ENCODE assay signal across 8 cellular contexts in the genomic region with DNA sequence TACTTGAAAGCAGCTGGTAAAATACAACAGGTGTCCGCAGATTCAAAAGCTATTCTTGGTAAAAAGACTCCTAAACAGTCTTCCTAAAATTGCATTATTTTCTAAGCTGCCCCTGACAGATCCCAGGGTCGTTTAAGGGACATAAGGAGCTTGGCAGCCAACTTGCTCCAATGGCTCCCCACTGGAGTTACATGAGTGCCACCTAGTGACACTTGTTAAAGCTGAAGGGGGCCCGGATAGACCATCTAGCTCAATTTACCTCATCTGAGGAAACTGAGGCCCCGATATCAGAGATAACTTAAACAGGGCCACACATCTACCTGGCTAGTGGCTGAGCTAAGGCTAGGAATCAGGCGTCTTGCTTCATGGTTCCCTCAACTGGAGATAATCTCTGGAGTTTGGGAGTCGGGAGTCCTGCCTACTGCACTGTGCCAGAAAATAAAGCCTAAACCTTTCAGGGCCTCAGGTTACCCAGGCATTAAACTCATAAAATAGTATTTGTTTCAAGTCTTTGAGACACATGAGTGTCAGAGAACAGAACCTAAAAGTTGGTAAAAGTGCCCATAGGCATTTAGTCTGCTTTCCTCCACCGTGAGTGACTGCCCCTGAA. TPM values are rescaled to one million over a fixed set of nuclear protein-coding genes. Genes with fewer than 3 reads are reported as not detected.
A peak's percentile ranks its signal among the peaks of the same experiment; 100 is the strongest.
DNase-seq lines count a peak whose midpoint lies in the region; ATAC-seq and TF ChIP-seq lines count a peak whose summit lies in the region.

No MANE protein-coding gene starts in this region.

- H3K4me3 ChIP-seq in fibroblast of the aortic adventitia (ENCODE audit: low read depth, low read length) = no peak overlapping the region

- no peak overlapping the region for H3K4me3 Mint-ChIP-seq in activated CD4-positive, alpha-beta T cell treated with anti-CD3 and anti-CD28 coated beads, Interleukin-2, amount 10 ng/mL, durations not matched to agents 7 days and 5 days
- no peak overlapping the region for H3K4me3 Mint-ChIP-seq in nephron

- ATAC-seq in HG02642 (IDR thresholded peaks at IDR 0.05; ENCODE audit: poor library complexity, unreplicated experiment) = peak; percentile 73
- ATAC-seq in GM21390 (IDR thresholded peaks at IDR 0.05; ENCODE audit: unreplicated experiment) = no peak

- no peaks in the 10 kb centered on the region for H3K36me3 Mint-ChIP-seq in activated CD4-positive, alpha-beta T cell treated with anti-CD3 and anti-CD28 coated beads, Interleukin-2, amount 10 ng/mL, durations not matched to agents 7 days and 5 days (ENCODE audit: low read depth)
- no peaks in the 10 kb centered on the region for H3K36me3 Mint-ChIP-seq in nephron (ENCODE audit: low read depth)

- POLR2A ChIA-PET in activated CD4-positive, alpha-beta T cell treated with anti-CD3 and anti-CD28 coated beads, Interleukin-2, amount 10 ng/mL, durations not matched to agents 7 days and 5 days (lab: Charles Lee) = interaction anchor here (0.6 kb wide), 1 partner anchor 185 kb away, joined by 3 read pairs; no protein-coding TSS in a partner anchor

- CTCF ChIA-PET in activated CD4-positive, alpha-beta T cell treated with anti-CD3 and anti-CD28 coated beads, Interleukin-2, amount 10 ng/mL, durations not matched to agents 7 days and 5 days (lab: Charles Lee) = interaction anchor here (0.7 to 1.5 kb wide), 19 partner anchors 9 to 425 kb away, joined by 3 to 13 read pairs (median 4); no protein-coding TSS in a partner anchor

- no peaks in the 10 kb centered on the region for H3K27me3 Mint-ChIP-seq in activated CD4-positive, alpha-beta T cell treated with anti-CD3 and anti-CD28 coated beads, Interleukin-2, amount 10 ng/mL, durations not matched to agents 7 days and 5 days
- H3K27me3 Mint-ChIP-seq in nephron (ENCODE audit: low read depth) = no peaks in the 10 kb centered on the region

- peaks cover 6% of the 10 kb centered on the region for H3K4me1 Mint-ChIP-seq in activated CD4-positive, alpha-beta T cell treated with anti-CD3 and anti-CD28 coated beads, Interleukin-2, amount 10 ng/mL, durations not matched to agents 7 days and 5 days
- peaks cover 35% of the 10 kb centered on the region for H3K4me1 Mint-ChIP-seq in nephron

- H3K27ac Mint-ChIP-seq in activated CD4-positive, alpha-beta T cell treated with anti-CD3 and anti-CD28 coated beads, Interleukin-2, amount 10 ng/mL, durations not matched to agents 7 days and 5 days = no peak overlapping the region
- H3K27ac Mint-ChIP-seq in nephron = peak overlapping the region in 2 of 3 experiments; percentile 73 to 84

- H3K9me3 Mint-ChIP-seq in activated CD4-positive, alpha-beta T cell treated with anti-CD3 and anti-CD28 coated beads, Interleukin-2, amount 10 ng/mL, durations not matched to agents 7 days and 5 days = peaks cover 1% of the 10 kb centered on the region
- no peaks in the 10 kb centered on the region for H3K9me3 Mint-ChIP-seq in nephron

- peak; percentile 30 for DNase-seq in activated naive CD4-positive, alpha-beta T cell treated with Interleukin-2 at 50 U/mL for 16 hours
- DNase-seq in activated naive CD4-positive, alpha-beta T cell (lab: John Stamatoyannopoulos, UW) = no peak
- peak; percentile 56 for DNase-seq in NCI-H2171 (lab: John Stamatoyannopoulos, UW)
- peak; percentile 64 for DNase-seq in activated CD4-positive, alpha-beta T cell treated with anti-CD3 and anti-CD28 coated beads, Interleukin-2, amount 10 ng/mL, durations not matched to agents 7 days and 5 days
- peak; percentile 83 for DNase-seq in fibroblast of the aortic adventitia (ENCODE audit: low read depth)

- TF ChIP-seq CTCF in fibroblast of the aortic adventitia (IDR thresholded peaks at IDR 0.05; ENCODE audit: insufficient read depth, low read length) (peak; percentile 78), nephron (IDR thresholded peaks at IDR 0.05; ENCODE audit: unreplicated experiment in 3 of 3) (peak; percentile 73 to 88 (median 81))

RNA-seq across cellular contexts. Expression of a gene that starts 6.5 kb away (rescaled TPM):
- 10 to 100 TPM; 28.2 to 28.6 TPM for total RNA-seq in activated CD4-positive, alpha-beta T cell treated with anti-CD3 and anti-CD28 coated beads, Interleukin-2, amount 10 ng/mL, durations not matched to agents 7 days and 5 days
- 76.4 and 157 TPM in 2 replicates for total RNA-seq in fibroblast of the aortic adventitia (ENCODE audit: low replicate concordance)

Comparison
In these comparisons a context has a peak if more than half of its experiments do, and no peak if none do; other contexts are left out.
1. DNase-seq: peak in activated naive CD4-positive, alpha-beta T cell treated with Interleukin-2 at 50 U/mL for 16 hours (single experiment), NCI-H2171 (single experiment), activated CD4-positive, alpha-beta T cell treated with anti-CD3 and anti-CD28 coated beads, Interleukin-2, amount 10 ng/mL, durations not matched to agents 7 days and 5 days (single experiment) and fibroblast of the aortic adventitia (single experiment); none in activated naive CD4-positive, alpha-beta T cell (0 of 4).